In genomic region chr2:48450256-48450655, GRCh38 we compare ENCODE assay signal across 22 cellular contexts. TPM values are rescaled to one million over a fixed set of nuclear protein-coding genes. Genes with fewer than 3 reads are reported as not detected.
DNase-seq lines count a peak whose midpoint lies in the region; FAIRE-seq and TF ChIP-seq lines count a peak whose summit lies in the region.
"Had no signal": no experiment of that assay in that cellular context is flagged by ENCODE, and none has a peak within 500 bp of the region (broad histone marks: within the 10 kb centered on the region; RNA-seq: fewer than 3 reads in every experiment).

No MANE protein-coding gene starts in this region.

- peak overlapping the region in 4 of 11 experiments; percentile 39 to 82 (median 80); a peak in 5 of 22 replicates for H3K27ac ChIP-seq in BLaER1 treated with 17β-estradiol and CSF1 and Interleukin-3, amounts not matched to agents 10 nM and 100 nM
- H3K27ac ChIP-seq in WERI-Rb-1 (peak overlapping the region; percentile 76), kidney (ENCODE audit: low read depth in 2 of 2, low read length in 2 of 2) (peak overlapping the region; percentile 14 to 81)
- H3K27ac ChIP-seq: A549, brain microvascular endothelial cell, ovary, upper lobe of right lung had no signal

- peaks cover 56 to 74% (median 67%) of the 10 kb centered on the region in 10 experiments for H3K4me1 ChIP-seq in BLaER1 treated with 17β-estradiol and CSF1 and Interleukin-3, amounts not matched to agents 10 nM and 100 nM
- peaks cover 11 to 30% of the 10 kb centered on the region in 2 donors for H3K4me1 ChIP-seq in kidney (ENCODE audit: control insufficient read depth in 1 of 2, insufficient read depth in 1 of 2, low read depth in 1 of 2, low read length in 2 of 2)

- intact Hi-C loops in kidney (cut with DNase I): no loop called here

- peaks cover 37% of the 10 kb centered on the region for H3K36me3 Mint-ChIP-seq in activated CD4-positive, alpha-beta T cell treated with anti-CD3 and anti-CD28 coated beads, Interleukin-2, amount 10 ng/mL, durations not matched to agents 7 days and 5 days (ENCODE audit: low read depth)
- H3K36me3 Mint-ChIP-seq: natural killer cell had no signal

- no peak overlapping the region for H3K4me3 ChIP-seq in BLaER1 treated with 17β-estradiol and CSF1 and Interleukin-3, amounts not matched to agents 10 nM and 100 nM
- no peak overlapping the region for H3K4me3 ChIP-seq in WERI-Rb-1 (ENCODE audit: low read depth, low read length)
- no peak overlapping the region for H3K4me3 ChIP-seq in kidney (ENCODE audit: low read length in 2 of 2)
- H3K4me3 ChIP-seq: A549, ovary, upper lobe of right lung had no signal

- TF ChIP-seq CTCF in WERI-Rb-1 (IDR thresholded peaks at IDR 0.05; ENCODE audit: low read depth, low read length) (no peak), kidney (IDR thresholded peaks at IDR 0.05; ENCODE audit: borderline replicate concordance, extremely low read depth, insufficient read depth) (no peak)

- CTCF ChIA-PET in activated CD4-positive, alpha-beta T cell treated with anti-CD3 and anti-CD28 coated beads, Interleukin-2, amount 10 ng/mL, durations not matched to agents 7 days and 5 days (lab: Charles Lee): interaction anchor here (1.3 to 1.8 kb wide), 3 partner anchors 9 to 214 kb away, joined by 3 to 5 read pairs (median 3); no protein-coding TSS in a partner anchor

- H3K4me3 Mint-ChIP-seq in activated CD4-positive, alpha-beta T cell treated with anti-CD3 and anti-CD28 coated beads, Interleukin-2, amount 10 ng/mL, durations not matched to agents 7 days and 5 days: no peak overlapping the region
- H3K4me3 Mint-ChIP-seq: B cell, natural killer cell had no signal

- peaks cover 0 to 33% (median 0%) of the 10 kb centered on the region in 11 experiments; a peak in 3 of 22 replicates for H4K20me1 ChIP-seq in BLaER1 treated with 17β-estradiol and CSF1 and Interleukin-3, amounts not matched to agents 10 nM and 100 nM

- H3K4me2 ChIP-seq in BLaER1 treated with 17β-estradiol and CSF1 and Interleukin-3, amounts not matched to agents 10 nM and 100 nM: peak overlapping the region in 10 of 11 experiments; percentile 19 to 79 (median 66); a peak in 15 of 22 replicates
- H3K4me2 ChIP-seq: A549 had no signal

- POLR2A ChIA-PET in activated CD4-positive, alpha-beta T cell treated with anti-CD3 and anti-CD28 coated beads, Interleukin-2, amount 10 ng/mL, durations not matched to agents 7 days and 5 days (lab: Charles Lee): no interaction called here

- peaks cover 36 to 63% (median 46%) of the 10 kb centered on the region in 11 experiments for H3K36me3 ChIP-seq in BLaER1 treated with 17β-estradiol and CSF1 and Interleukin-3, amounts not matched to agents 10 nM and 100 nM
- H3K36me3 ChIP-seq in WERI-Rb-1 (peaks cover 9% of the 10 kb centered on the region), kidney (ENCODE audit: control insufficient read depth in 1 of 2, insufficient read depth in 2 of 2, low read length in 2 of 2) (peaks cover 4 to 18% of the 10 kb centered on the region in 2 donors)
- H3K36me3 ChIP-seq: brain microvascular endothelial cell, ovary had no signal

- FAIRE-seq in kidney (lab: Jason Lieb, UNC): no peak
- FAIRE-seq: A549, GM19239, TTC549 had no signal

- H3K27me3 ChIP-seq in BLaER1 treated with 17β-estradiol and CSF1 and Interleukin-3, amounts not matched to agents 10 nM and 100 nM: no peaks in the 10 kb centered on the region
- H3K27me3 ChIP-seq in WERI-Rb-1 (ENCODE audit: insufficient read depth, low read depth, severe bottlenecking): no peaks in the 10 kb centered on the region
- H3K27me3 ChIP-seq: brain microvascular endothelial cell, ovary, upper lobe of right lung had no signal

- no peaks in the 10 kb centered on the region for H3K27me3 Mint-ChIP-seq in activated CD4-positive, alpha-beta T cell treated with anti-CD3 and anti-CD28 coated beads, Interleukin-2, amount 10 ng/mL, durations not matched to agents 7 days and 5 days
- H3K27me3 Mint-ChIP-seq: B cell had no signal

- no peak for DNase-seq in activated CD4-positive, alpha-beta T cell treated with anti-CD3 and anti-CD28 coated beads, Interleukin-2, amount 10 ng/mL, durations not matched to agents 7 days and 5 days
- DNase-seq in activated CD4-positive, alpha-beta T cell treated with anti-CD3 and anti-CD28 coated beads, Interleukin-2, amount 50 U/mL, for 1 hour: no peak
- no peak for DNase-seq in WERI-Rb-1
- DNase-seq in kidney: no peak
- no peak for DNase-seq in Kasumi-1 (lab: John Stamatoyannopoulos, UW)
- no peak for DNase-seq in stimulated activated CD4-positive, alpha-beta T cell treated with anti-CD3 and anti-CD28 coated beads, Interleukin-2, amount 100 ng/mL, for 24 hours
- DNase-seq in NCI-H1694 treated with DMSO at 0.1 percent for 48 hours (lab: John Stamatoyannopoulos, UW): no peak
- DNase-seq: activated CD4-positive, alpha-beta T cell treated with anti-CD3 and anti-CD28 coated beads for 48 hours; brain microvascular endothelial cell; mesenchymal stem cell; natural killer cell; NCI-H1048; NCI-H1930; NCI-H2227 treated with DMSO at 0.1 percent for 48 hours; ovary; stimulated activated CD8-positive, alpha-beta memory T cell treated with anti-CD3 and anti-CD28 coated beads, Interleukin-4, amount 100 ng/mL, for 48 hours; upper lobe of right lung had no signal

- H3K27ac Mint-ChIP-seq in activated CD4-positive, alpha-beta T cell treated with anti-CD3 and anti-CD28 coated beads, Interleukin-2, amount 10 ng/mL, durations not matched to agents 7 days and 5 days: peak overlapping the region; percentile 46
- H3K27ac Mint-ChIP-seq: B cell had no signal

- H3K4me1 Mint-ChIP-seq in activated CD4-positive, alpha-beta T cell treated with anti-CD3 and anti-CD28 coated beads, Interleukin-2, amount 10 ng/mL, durations not matched to agents 7 days and 5 days: peaks cover 66% of the 10 kb centered on the region

- no peak overlapping the region for H3K9ac ChIP-seq in BLaER1 treated with 17β-estradiol and CSF1 and Interleukin-3, amounts not matched to agents 10 nM and 100 nM
- no peak overlapping the region for H3K9ac ChIP-seq in kidney (ENCODE audit: low read length in 2 of 2)

- H3K9me3 ChIP-seq in BLaER1 treated with 17β-estradiol and CSF1 and Interleukin-3, amounts not matched to agents 10 nM and 100 nM (replicated peaks in 1 of 11): no peaks in the 10 kb centered on the region
- H3K9me3 ChIP-seq in WERI-Rb-1 (ENCODE audit: severe bottlenecking): no peaks in the 10 kb centered on the region
- H3K9me3 ChIP-seq in kidney (ENCODE audit: control insufficient read depth in 1 of 2, low read length in 2 of 2): no peaks in the 10 kb centered on the region
- H3K9me3 ChIP-seq: A549, ovary, upper lobe of right lung had no signal

- no peaks in the 10 kb centered on the region for H3K9me3 Mint-ChIP-seq in activated CD4-positive, alpha-beta T cell treated with anti-CD3 and anti-CD28 coated beads, Interleukin-2, amount 10 ng/mL, durations not matched to agents 7 days and 5 days
- H3K9me3 Mint-ChIP-seq: natural killer cell had no signal

RNA-seq across cellular contexts. Expression of gene PPP1R21, which starts 9.7 kb away (rescaled TPM):
- 10 to 100 TPM; 39.3 to 43.0 TPM for total RNA-seq in activated CD4-positive, alpha-beta T cell treated with anti-CD3 and anti-CD28 coated beads, Interleukin-2, amount 10 ng/mL, durations not matched to agents 7 days and 5 days
- total RNA-seq in kidney: 38.6 TPM
- 42.1 TPM for polyA plus RNA-seq in kidney (ENCODE audit: insufficient read depth, low read depth, low replicate concordance)
